In the genomic region with DNA sequence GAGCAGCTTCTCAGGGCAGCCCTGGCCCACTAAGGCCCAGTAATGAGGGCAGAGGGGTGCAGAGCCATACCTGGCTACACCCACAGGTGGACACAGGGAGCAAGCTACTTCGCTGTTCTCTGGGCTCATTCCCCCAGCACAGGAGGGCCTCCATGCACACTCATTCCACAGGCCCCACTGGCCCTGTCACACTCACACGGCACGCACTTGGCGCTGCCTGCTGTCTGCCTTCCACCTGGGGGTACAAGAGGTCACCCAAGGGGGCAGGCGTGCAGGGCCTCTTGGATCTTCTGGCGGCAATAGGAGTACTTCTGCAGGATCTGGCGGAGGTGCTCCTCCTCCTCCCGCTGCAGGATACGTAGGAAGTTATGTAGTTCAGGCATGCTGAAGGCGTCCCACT, we compare ENCODE assay signal across 20 cellular contexts. TPM values are rescaled to one million over a fixed set of nuclear protein-coding genes. Genes with fewer than 3 reads are reported as not detected.
"Had no signal": no experiment of that assay in that cellular context is flagged by ENCODE, and none has a peak within 500 bp of the region (broad histone marks: within the 10 kb centered on the region; RNA-seq: fewer than 3 reads in every experiment).

No MANE protein-coding gene starts in this region.

- H3K27ac Mint-ChIP-seq: activated B cell treated with CpG ODN at 0.5 μM for 24 hours; activated CD4-positive, alpha-beta T cell treated with anti-CD3 and anti-CD28 coated beads for 36 hours; activated naive CD8-positive, alpha-beta T cell treated with anti-CD3 and anti-CD28 coated beads for 36 hours; activated T-helper 17 cell treated with anti-CD3 and anti-CD28 coated beads, Interleukin-2, amount 50 U/mL, for 72 hours; endodermal cell; memory B cell; progenitor cell of endocrine pancreas; T-helper 1 cell treated with Interleukin-12 subunit alpha and Interleukin-12 subunit beta and Interleukin-4 antibody, amounts not matched to agents 30 μg/mL and 1 μg/mL, for 36 hours had no signal

- H3K27me3 ChIP-seq: gastroesophageal sphincter, stomach, transverse colon had no signal

- H3K9me3 ChIP-seq: gastroesophageal sphincter, stomach, transverse colon had no signal

- H3K27ac ChIP-seq: coronary artery, gastroesophageal sphincter, stomach, transverse colon had no signal

- H3K9me3 Mint-ChIP-seq: activated B cell treated with CpG ODN at 0.5 μM for 24 hours; activated naive CD8-positive, alpha-beta T cell treated with anti-CD3 and anti-CD28 coated beads for 36 hours; activated T-helper 17 cell treated with anti-CD3 and anti-CD28 coated beads, Interleukin-2, amount 50 U/mL, for 72 hours; endodermal cell; memory B cell; T-helper 1 cell treated with Interleukin-12 subunit alpha and Interleukin-12 subunit beta and Interleukin-4 antibody, amounts not matched to agents 30 μg/mL and 1 μg/mL, for 36 hours had no signal

- DNase-seq: activated B cell treated with CpG ODN at 0.5 μM for 24 hours; activated CD4-positive, alpha-beta T cell treated with anti-CD3 and anti-CD28 coated beads for 36 hours; activated CD4-positive, alpha-beta T cell treated with anti-CD3 and anti-CD28 coated beads, Interleukin-2, amount 50 U/mL, for 48 hours; activated naive CD8-positive, alpha-beta T cell treated with anti-CD3 and anti-CD28 coated beads for 36 hours; activated T-cell treated with anti-CD3 and anti-CD28 coated beads, Interleukin-2, amount 50 U/mL, for 1 hour; endodermal cell; head of caudate nucleus; islet precursor cell; left cardiac atrium; retina; stimulated activated CD4-positive, alpha-beta T cell treated with anti-CD3 and anti-CD28 coated beads, Interleukin-4, amount 100 ng/mL, for 24 hours; stomach; T1000; transverse colon had no signal

- H3K27me3 Mint-ChIP-seq: activated B cell treated with CpG ODN at 0.5 μM for 24 hours; activated CD4-positive, alpha-beta T cell treated with anti-CD3 and anti-CD28 coated beads for 36 hours; activated naive CD8-positive, alpha-beta T cell treated with anti-CD3 and anti-CD28 coated beads for 36 hours; activated T-helper 17 cell treated with anti-CD3 and anti-CD28 coated beads, Interleukin-2, amount 50 U/mL, for 72 hours; memory B cell; progenitor cell of endocrine pancreas had no signal

- ATAC-seq: activated CD4-positive, alpha-beta T cell treated with anti-CD3 and anti-CD28 coated beads for 36 hours; activated T-helper 17 cell treated with anti-CD3 and anti-CD28 coated beads, Interleukin-2, amount 50 U/mL, for 72 hours; gastroesophageal sphincter; left cardiac atrium had no signal

- H3K4me3 Mint-ChIP-seq: activated B cell treated with CpG ODN at 0.5 μM for 24 hours; activated CD4-positive, alpha-beta T cell treated with anti-CD3 and anti-CD28 coated beads for 36 hours; activated naive CD8-positive, alpha-beta T cell treated with anti-CD3 and anti-CD28 coated beads for 36 hours; activated T-helper 17 cell treated with anti-CD3 and anti-CD28 coated beads, Interleukin-2, amount 50 U/mL, for 72 hours; endodermal cell; memory B cell; T-helper 1 cell treated with Interleukin-12 subunit alpha and Interleukin-12 subunit beta and Interleukin-4 antibody, amounts not matched to agents 30 μg/mL and 1 μg/mL, for 36 hours had no signal

- H3K4me3 ChIP-seq: coronary artery, gastroesophageal sphincter, stomach, transverse colon had no signal

RNA-seq across cellular contexts. Expression of a gene that starts 15.2 kb away (rescaled TPM):
- total RNA-seq: transverse colon had no signal
